In genomic region chr15:60649845-60650548, GRCh38 we compare ENCODE assay signal across 8 cellular contexts.
DNase-seq lines count a peak whose midpoint lies in the region; ATAC-seq and TF ChIP-seq lines count a peak whose summit lies in the region.

No MANE protein-coding gene starts in this region.

- TF ChIP-seq CTCF in OCI-LY7 (conservative IDR thresholded peaks at IDR 0.05; ENCODE audit: low read length), result no peak

- H3K36me3 ChIP-seq in OCI-LY7 (ENCODE audit: insufficient read depth, low read length) (no peaks in the 10 kb centered on the region), H7 (replicated peaks; ENCODE audit: control insufficient read depth, insufficient read depth, low read length) (no peaks in the 10 kb centered on the region)

- H3K4me1 Mint-ChIP-seq in central memory CD8-positive, alpha-beta T cell, result peaks cover 41% of the 10 kb centered on the region

- H3K4me1 ChIP-seq in OCI-LY7 (ENCODE audit: insufficient read depth, low read length, poor library complexity, severe bottlenecking), result peaks cover 64% of the 10 kb centered on the region

- H3K79me2 ChIP-seq in OCI-LY7 (ENCODE audit: insufficient read depth, low read depth, low read length), result no peaks in the 10 kb centered on the region

- peak overlapping the region; percentile 93 for H3K27ac Mint-ChIP-seq in central memory CD8-positive, alpha-beta T cell (ENCODE audit: low read depth)

- H3K9me3 Mint-ChIP-seq in central memory CD8-positive, alpha-beta T cell, result no peaks in the 10 kb centered on the region

- H3K27me3 ChIP-seq in H7 (ENCODE audit: control insufficient read depth, insufficient read depth, low read length), result no peaks in the 10 kb centered on the region

- POLR2A ChIA-PET in OCI-LY7 (lab: Charles Lee), result interaction anchor here (0.6 to 1.2 kb wide), 5 partner anchors 22 to 1745 kb away, joined by 3 to 4 read pairs (median 3); no protein-coding TSS in a partner anchor

- no peaks in the 10 kb centered on the region for H4K20me1 ChIP-seq in OCI-LY7 (ENCODE audit: insufficient read depth, low read length)

- H2AFZ ChIP-seq in OCI-LY7 (ENCODE audit: low read length), result peak overlapping the region; percentile 53

- no peaks in the 10 kb centered on the region for H3K9me2 ChIP-seq in OCI-LY7 (ENCODE audit: insufficient read depth, low read length)

- peak overlapping the region; percentile 83 for H3K4me2 ChIP-seq in OCI-LY7 (ENCODE audit: low read length)

- peak overlapping the region; percentile 75 for H3K4me3 Mint-ChIP-seq in central memory CD8-positive, alpha-beta T cell

- H3K36me3 Mint-ChIP-seq in central memory CD8-positive, alpha-beta T cell (ENCODE audit: insufficient read depth), result peaks cover 10% of the 10 kb centered on the region

- H3K27ac ChIP-seq in OCI-LY7 (ENCODE audit: low read depth, low read length, poor library complexity, severe bottlenecking), result no peak overlapping the region

- no peaks in the 10 kb centered on the region for H3K9me3 ChIP-seq in OCI-LY7 (ENCODE audit: low read length)

- DNase-seq in OCI-LY7 (ENCODE audit: low spot score) (no peak), NCI-H2081 treated with DMSO at 0.1 percent for 48 hours (lab: John Stamatoyannopoulos, UW) (no peak), H7 (no peak), D341Med (ENCODE audit: low spot score) (no peak), RPMI8226 (no peak)
- peak in 1 of 2 donors; percentile 48 for DNase-seq in central memory CD8-positive, alpha-beta T cell (ENCODE audit: low spot score in 2 of 2)
- peak; percentile 60 for DNase-seq in stimulated activated CD8-positive, alpha-beta memory T cell treated with anti-CD3 and anti-CD28 coated beads, Interleukin-4, amount 100 ng/mL, for 48 hours

- peak; percentile 64 for ATAC-seq in GM21423 (IDR thresholded peaks at IDR 0.05; ENCODE audit: unreplicated experiment)
- ATAC-seq in central memory CD8-positive, alpha-beta T cell (replicated peaks; ENCODE audit: extremely low read depth, poor library complexity, severe bottlenecking), result peak; percentile 93

- CTCF ChIA-PET in OCI-LY7 (lab: Charles Lee; ENCODE audit: unreplicated experiment), result interaction anchor here (1.0 kb wide), 1 partner anchor 57 kb away, joined by 3 read pairs; no protein-coding TSS in a partner anchor

- H3K4me3 ChIP-seq in OCI-LY7 (ENCODE audit: low read depth, low read length, poor library complexity, severe bottlenecking) (no peak overlapping the region), H7 (ENCODE audit: insufficient read depth, low read depth, low read length) (no peak overlapping the region)

- BruUV-seq in OCI-LY7 (replicated peaks; lab: Mats Ljungman, UMichigan), result no TSS peak

- no peaks in the 10 kb centered on the region for H3K27me3 Mint-ChIP-seq in central memory CD8-positive, alpha-beta T cell

- intact Hi-C loops in OCI-LY7 (cut with micrococcal nuclease; ENCODE audit: unreplicated experiment), result loop anchor here (2.0 to 5.0 kb wide), 2 partner anchors 13 to 58 kb away; no protein-coding TSS in a partner anchor
